27 cellular contexts compared by ENCODE assay signal in the genomic region with DNA sequence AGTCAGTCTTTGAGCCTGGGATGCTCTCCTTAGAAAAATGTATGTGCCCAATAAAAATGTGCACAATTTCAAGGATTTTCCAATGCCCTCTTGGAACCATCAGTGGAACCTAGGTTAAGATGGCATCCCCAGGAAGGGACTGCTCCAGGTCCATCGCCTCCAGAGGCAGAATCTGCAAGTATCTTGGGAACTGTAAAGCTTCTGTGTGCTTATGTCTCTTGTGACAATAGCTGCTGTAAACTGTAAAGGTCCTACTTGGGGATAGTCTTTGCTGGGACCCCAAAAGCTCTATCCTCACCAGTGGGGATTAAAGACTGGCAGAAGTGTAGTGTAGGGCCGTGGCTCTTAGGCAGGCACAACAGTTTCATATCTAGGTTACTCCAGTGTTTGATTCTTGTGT.
"Had no signal": no experiment of that assay in that cellular context is flagged by ENCODE, and none has a peak within 500 bp of the region (broad histone marks: within the 10 kb centered on the region; RNA-seq: fewer than 3 reads in every experiment).

No MANE protein-coding gene starts in this region.

- H3K27me3 ChIP-seq: esophagus muscularis mucosa, gastroesophageal sphincter, neural progenitor cell, sigmoid colon had no signal

- H3K4me1 Mint-ChIP-seq: neural progenitor cell had no signal

- H3K36me3 ChIP-seq: neural progenitor cell, thoracic aorta had no signal

- DNase-seq: activated B cell treated with CpG ODN at 0.5 μM for 24 hours; activated CD4-positive, alpha-beta T cell treated with anti-CD3 and anti-CD28 coated beads for 36 hours; activated CD4-positive, alpha-beta T cell treated with anti-CD3 and anti-CD28 coated beads, Interleukin-2, amount 50 U/mL, for 4 hours; activated CD8-positive, alpha-beta memory T cell treated with anti-CD3 and anti-CD28 coated beads for 24 hours; activated CD8-positive, alpha-beta memory T cell treated with anti-CD3 and anti-CD28 coated beads, Interleukin-2, amount 50 U/mL, for 4 hours; activated T-cell treated with anti-CD3 and anti-CD28 coated beads, Interleukin-2, amount 50 U/mL, for 24 hours; effector CD8-positive, alpha-beta T cell; head of caudate nucleus; islet precursor cell; left colon; lower lobe of right lung; mesendoderm; mucosa of descending colon; naive B cell; posterior cingulate gyrus; stimulated activated CD4-positive, alpha-beta T cell treated with anti-CD3 and anti-CD28 coated beads, Interleukin-15, amount 100 ng/mL, for 24 hours; stimulated activated naive B cell treated with anti-CD40 and anti-IgM and Interleukin-4, amounts not matched to agents 10 μg/mL and 1 μg/mL and 100 μg/mL, for 72 hours; SW 1271; T-helper 17 cell had no signal

- ATAC-seq: activated CD4-positive, alpha-beta T cell treated with anti-CD3 and anti-CD28 coated beads for 36 hours; gastroesophageal sphincter; left colon; lower lobe of right lung; mucosa of descending colon; stimulated activated naive B cell treated with anti-CD40 and anti-IgM and Interleukin-4, amounts not matched to agents 10 μg/mL and 1 μg/mL and 100 μg/mL, for 72 hours had no signal

- H3K4me3 ChIP-seq: esophagus muscularis mucosa, gastroesophageal sphincter, lower lobe of right lung, mucosa of descending colon, neural progenitor cell, sigmoid colon, smooth muscle cell, thoracic aorta had no signal

- H3K4me2 ChIP-seq: neural progenitor cell, smooth muscle cell had no signal

- H2AFZ ChIP-seq: neural progenitor cell had no signal

- H3K27ac ChIP-seq: esophagus muscularis mucosa, gastroesophageal sphincter, lower lobe of right lung, neural progenitor cell, thoracic aorta had no signal

- H3K9me3 Mint-ChIP-seq: activated B cell treated with CpG ODN at 0.5 μM for 24 hours; activated naive CD4-positive, alpha-beta T cell treated with anti-CD3 and anti-CD28 coated beads, Interleukin-2, amount 10 ng/mL, durations not matched to agents 7 days and 5 days; activated T-cell treated with anti-CD3 and anti-CD28 coated beads, Interleukin-2, amount 50 U/mL, for 24 hours; naive B cell; neural progenitor cell; type B pancreatic cell had no signal

- H3K4me3 Mint-ChIP-seq: activated B cell treated with CpG ODN at 0.5 μM for 24 hours; activated CD4-positive, alpha-beta T cell treated with anti-CD3 and anti-CD28 coated beads for 36 hours; activated naive CD4-positive, alpha-beta T cell treated with anti-CD3 and anti-CD28 coated beads, Interleukin-2, amount 10 ng/mL, durations not matched to agents 7 days and 5 days; activated T-cell treated with anti-CD3 and anti-CD28 coated beads, Interleukin-2, amount 50 U/mL, for 24 hours; naive B cell; neural progenitor cell; stimulated activated naive B cell treated with anti-CD40 and anti-IgM and Interleukin-4, amounts not matched to agents 10 μg/mL and 1 μg/mL and 100 μg/mL, for 72 hours; type B pancreatic cell had no signal

- H3K27ac Mint-ChIP-seq: activated B cell treated with CpG ODN at 0.5 μM for 24 hours; activated CD4-positive, alpha-beta T cell treated with anti-CD3 and anti-CD28 coated beads for 36 hours; neural progenitor cell; stimulated activated naive B cell treated with anti-CD40 and anti-IgM and Interleukin-4, amounts not matched to agents 10 μg/mL and 1 μg/mL and 100 μg/mL, for 72 hours had no signal

- H3K9ac ChIP-seq: neural progenitor cell had no signal

- H3K9me3 ChIP-seq: esophagus muscularis mucosa, gastroesophageal sphincter, lower lobe of right lung, mucosa of descending colon, sigmoid colon, thoracic aorta had no signal
